Comparison of ENCODE assay signal across 13 cellular contexts in genomic region chr10:90695915-90696676, GRCh38.
"Had no signal": no experiment of that assay in that cellular context is flagged by ENCODE, and none has a peak within 500 bp of the region (broad histone marks: within the 10 kb centered on the region; RNA-seq: fewer than 3 reads in every experiment).

No MANE protein-coding gene starts in this region.

- H3K27ac ChIP-seq: coronary artery, gastrocnemius medialis, heart right ventricle, left lung, prostate gland, right atrium auricular region, SK-N-MC, testis had no signal

- H3K27me3 ChIP-seq: gastrocnemius medialis, heart right ventricle, left lung, right atrium auricular region, testis had no signal

- H3K4me3 ChIP-seq: coronary artery, gastrocnemius medialis, heart right ventricle, left lung, prostate gland, right atrium auricular region, SK-N-MC, testis had no signal

- DNase-seq: activated CD4-positive, alpha-beta memory T cell treated with anti-CD3 and anti-CD28 coated beads, Interleukin-2, amount 10 ng/mL, durations not matched to agents 7 days and 5 days; activated CD4-positive, alpha-beta T cell treated with anti-CD3 and anti-CD28 coated beads for 4 hours; amygdala; gastrocnemius medialis; heart right ventricle; left lung; midbrain; testis had no signal

- H3K9me3 ChIP-seq: gastrocnemius medialis, left lung, prostate gland, testis had no signal

- ATAC-seq: gastrocnemius medialis, heart right ventricle, left lung, WTC11 had no signal

- H3K36me3 ChIP-seq: gastrocnemius medialis, heart right ventricle, left lung, prostate gland, right atrium auricular region had no signal

- H3K4me1 ChIP-seq: gastrocnemius medialis, heart right ventricle, left lung, prostate gland, right atrium auricular region, testis had no signal
